Comparison of ENCODE assay signal across 20 cellular contexts in genomic region chr3:184110316-184110725, GRCh38. TPM values are rescaled to one million over a fixed set of nuclear protein-coding genes. Genes with fewer than 3 reads are reported as not detected.
A peak's percentile ranks its signal among the peaks of the same experiment; 100 is the strongest.
DNase-seq lines count a peak whose midpoint lies in the region; ATAC-seq, FAIRE-seq and TF ChIP-seq lines count a peak whose summit lies in the region.
"Had no signal": no experiment of that assay in that cellular context is flagged by ENCODE, and none has a peak within 500 bp of the region (broad histone marks: within the 10 kb centered on the region; RNA-seq: fewer than 3 reads in every experiment).

No MANE protein-coding gene starts in this region.

- H3K27me3 ChIP-seq in PC-3 (ENCODE audit: low read length) (no peaks in the 10 kb centered on the region), mammary epithelial cell (ENCODE audit: insufficient read depth, low read length) (no peaks in the 10 kb centered on the region), neuronal stem cell (ENCODE audit: control insufficient read depth in 3 of 3, insufficient read depth in 3 of 3, low read depth in 1 of 3, low read length in 3 of 3) (no peaks in the 10 kb centered on the region)
- H3K27me3 ChIP-seq: testis had no signal

- H4K8ac ChIP-seq in neuronal stem cell (ENCODE audit: low read depth, low read length), result peak overlapping the region; percentile 82

- no peak for TF ChIP-seq POLR2A in H54 (IDR thresholded peaks at IDR 0.05; ENCODE audit: low read depth, low read length)

- WGBS in mammary epithelial cell (ENCODE audit: low coverage, missing lambda C conversion rate), result 70% methylated on average over 7 of the region's 7 CpGs
- WGBS in neuronal stem cell (ENCODE audit: extremely low coverage in 2 of 2, insufficient read length in 2 of 2, insufficient replicate concordance in 1 of 2), 2 donors, result no CpG with 5 or more reads among the region's 7 CpGs

- H3K4me2 ChIP-seq in PC-3 (ENCODE audit: low read length), result peak overlapping the region; percentile 87
- H3K4me2 ChIP-seq in mammary epithelial cell (ENCODE audit: insufficient read depth, low read depth, low read length), result no peak overlapping the region
- H3K4me2 ChIP-seq in neuronal stem cell (ENCODE audit: insufficient read depth, low read length, poor library complexity, severe bottlenecking), result no peak overlapping the region

- FAIRE-seq in H54 (lab: Jason Lieb, UNC), result peak; percentile 96
- FAIRE-seq: HTR-8/SVneo had no signal

- H3K36me3 ChIP-seq in PC-3 (ENCODE audit: low read depth, low read length), result no peaks in the 10 kb centered on the region
- H3K36me3 ChIP-seq in mammary epithelial cell (ENCODE audit: insufficient read depth, low read length), result no peaks in the 10 kb centered on the region
- no peaks in the 10 kb centered on the region for H3K36me3 ChIP-seq in neuronal stem cell (replicated peaks in 1 of 2; ENCODE audit: control insufficient read depth in 2 of 2, insufficient read depth in 2 of 2, low read length in 2 of 2)
- H3K36me3 ChIP-seq: gastroesophageal sphincter had no signal

- no peak overlapping the region for H2BK120ac ChIP-seq in neuronal stem cell (ENCODE audit: low read depth, low read length)

- DNase-seq in H54 (ENCODE audit: insufficient read length, low spot score), result no peak
- DNase-seq in PC-3, result peak; percentile 89
- peak; percentile 37 for DNase-seq in mammary epithelial cell
- DNase-seq in neuronal stem cell (ENCODE audit: low spot score), result no peak
- DNase-seq in HEK293T (ENCODE audit: extremely low spot score), result no peak
- DNase-seq in hippocampal formation (lab: John Stamatoyannopoulos, UW), result no peak
- DNase-seq: activated naive CD8-positive, alpha-beta T cell treated with anti-CD3 and anti-CD28 coated beads for 36 hours; CD4-positive, alpha-beta memory T cell; left cardiac atrium; NCI-H1694; NCI-H748 treated with DMSO at 0.1 percent for 48 hours; T-helper 2 cell; testis had no signal

- ATAC-seq in PC-3, result peak; percentile 91
- ATAC-seq in GM18868 (IDR thresholded peaks at IDR 0.05; ENCODE audit: unreplicated experiment), result no peak
- ATAC-seq in GM21515 (IDR thresholded peaks at IDR 0.05; ENCODE audit: unreplicated experiment), result no peak
- ATAC-seq: gastroesophageal sphincter; left cardiac atrium; natural killer cell treated with Interleukin-12 subunit alpha and Interleukin-12 subunit beta and Interleukin-15 and Interleukin-18, amount 100 ng/mL, for 72 hours had no signal

- H3K9ac ChIP-seq in PC-3 (ENCODE audit: low read length) (no peak overlapping the region), mammary epithelial cell (ENCODE audit: insufficient read depth, low read length) (no peak overlapping the region), neuronal stem cell (ENCODE audit: low read depth, low read length, poor library complexity) (no peak overlapping the region)

- no peak overlapping the region for H3K18ac ChIP-seq in neuronal stem cell (ENCODE audit: low read length)

- dilution Hi-C loops in mammary epithelial cell (cut with HindIII; ENCODE audit: low sequenced_read_pairs), result no loop called here

- no peak overlapping the region for H2BK15ac ChIP-seq in neuronal stem cell (ENCODE audit: low read length)

- no peak overlapping the region for H2AK5ac ChIP-seq in neuronal stem cell (ENCODE audit: low read depth, low read length)

- peak overlapping the region; percentile 54 for H3K4me3 ChIP-seq in PC-3 (ENCODE audit: low read length)
- no peak overlapping the region for H3K4me3 ChIP-seq in mammary epithelial cell (replicated peaks in 1 of 3; ENCODE audit: insufficient read depth in 1 of 3, low read depth in 2 of 3, low read length in 3 of 3)
- H3K4me3 ChIP-seq in neuronal stem cell (ENCODE audit: low read length in 2 of 2), result no peak overlapping the region
- H3K4me3 ChIP-seq: gastroesophageal sphincter, testis had no signal

- H3K23ac ChIP-seq in neuronal stem cell (ENCODE audit: low read depth, low read length, poor library complexity), result no peak overlapping the region

- BruUV-seq in PC-3 (replicated peaks; lab: Mats Ljungman, UMichigan) (no TSS peak), mammary epithelial cell (replicated peaks; lab: Mats Ljungman, UMichigan) (no TSS peak)

- CTCF ChIA-PET in PC-3 (lab: Charles Lee) (no interaction called here), mammary epithelial cell (lab: Charles Lee; ENCODE audit: low non-redundant PET) (no interaction called here), HEK293T (lab: Yijun Ruan, JAX) (no interaction called here)

- no peak overlapping the region for H2BK12ac ChIP-seq in neuronal stem cell (ENCODE audit: low read length)

- H2BK5ac ChIP-seq in neuronal stem cell (ENCODE audit: low read length), result no peak overlapping the region

- H3K9me2 ChIP-seq in PC-3 (replicated peaks; ENCODE audit: low read length), result no peaks in the 10 kb centered on the region

- H3K14ac ChIP-seq in neuronal stem cell (ENCODE audit: low read length), result no peak overlapping the region

- in situ Hi-C loops in mammary epithelial cell (cut with MboI; ENCODE audit: low sequenced_read_pairs in 2 of 2), result no loop called here

- H3K9me3 ChIP-seq in PC-3 (ENCODE audit: low read length) (no peaks in the 10 kb centered on the region), mammary epithelial cell (replicated peaks; ENCODE audit: insufficient read depth, low read length) (no peaks in the 10 kb centered on the region), neuronal stem cell (replicated peaks in 1 of 2; ENCODE audit: control insufficient read depth in 2 of 2, insufficient read depth in 1 of 2, low read depth in 1 of 2, low read length in 2 of 2) (no peaks in the 10 kb centered on the region)
- H3K9me3 ChIP-seq: gastroesophageal sphincter, testis had no signal

- H3K79me1 ChIP-seq in neuronal stem cell (ENCODE audit: low read depth, low read length), result no peaks in the 10 kb centered on the region

- POLR2A ChIA-PET in PC-3 (lab: Charles Lee; ENCODE audit: unreplicated experiment) (interaction anchor here (0.6 kb wide), 1 partner anchor 24 kb away, joined by 3 read pairs; no protein-coding TSS in a partner anchor), HEK293T (lab: Yijun Ruan, JAX) (no interaction called here)

- H2AFZ ChIP-seq in PC-3 (ENCODE audit: low read length) (peak overlapping the region; percentile 65), mammary epithelial cell (ENCODE audit: low read depth, low read length) (no peak overlapping the region), neuronal stem cell (ENCODE audit: low read length) (peak overlapping the region; percentile 37)

- TF ChIP-seq CTCF in PC-3 (conservative IDR thresholded peaks at IDR 0.05; ENCODE audit: low read depth, low read length) (no peak), mammary epithelial cell (conservative IDR thresholded peaks at IDR 0.05 in 1 of 2, IDR thresholded peaks at IDR 0.05 in 1 of 2; ENCODE audit: extremely low read depth in 1 of 2, insufficient read depth in 1 of 2, low read depth in 1 of 2, low read length in 2 of 2) (no peak)

- peaks cover 9% of the 10 kb centered on the region for H3K4me1 ChIP-seq in PC-3 (ENCODE audit: insufficient read depth, low read length)
- H3K4me1 ChIP-seq in mammary epithelial cell (ENCODE audit: insufficient read depth, low read length), result no peaks in the 10 kb centered on the region
- no peaks in the 10 kb centered on the region for H3K4me1 ChIP-seq in neuronal stem cell (ENCODE audit: control insufficient read depth in 2 of 2, insufficient read depth in 1 of 2, low read depth in 1 of 2, low read length in 2 of 2)
- H3K4me1 ChIP-seq: gastroesophageal sphincter, testis had no signal

- H4K20me1 ChIP-seq in PC-3 (ENCODE audit: low read length) (no peaks in the 10 kb centered on the region), mammary epithelial cell (ENCODE audit: insufficient read depth, low read length) (no peaks in the 10 kb centered on the region)

- peak overlapping the region; percentile 40 for H3K27ac ChIP-seq in PC-3 (ENCODE audit: low read length)
- no peak overlapping the region for H3K27ac ChIP-seq in mammary epithelial cell (ENCODE audit: insufficient read depth, low read depth, low read length)
- H3K27ac ChIP-seq in neuronal stem cell (replicated peaks; ENCODE audit: low read length), result no peak overlapping the region
- H3K27ac ChIP-seq: gastroesophageal sphincter, testis had no signal

- H3F3A ChIP-seq in PC-3 (ENCODE audit: low read length, unreplicated experiment), result no peaks in the 10 kb centered on the region

- H3K79me2 ChIP-seq in PC-3 (ENCODE audit: low read length) (no peaks in the 10 kb centered on the region), mammary epithelial cell (ENCODE audit: insufficient read depth, low read length) (no peaks in the 10 kb centered on the region)

- no peak overlapping the region for H3K4ac ChIP-seq in neuronal stem cell (ENCODE audit: low read length)

- intact Hi-C loops in PC-3 (cut with micrococcal nuclease) (no loop called here), mammary epithelial cell (cut with micrococcal nuclease) (no loop called here)

- H4K91ac ChIP-seq in neuronal stem cell (ENCODE audit: low read depth, low read length, poor library complexity), result no peak overlapping the region

TF ChIP-seq in HEK293T, 16 proteins besides CTCF, POLR2A, EP300 and RAD21 (continues in another document):
- TF ChIP-seq CTBP1 (IDR thresholded peaks at IDR 0.05; ENCODE audit: borderline replicate concordance) (no peak), BHLHE40 (IDR thresholded peaks at IDR 0.05; ENCODE audit: borderline replicate concordance) (no peak), FOXA1 (IDR thresholded peaks at IDR 0.05) (no peak), HDGF (IDR thresholded peaks at IDR 0.05; ENCODE audit: borderline replicate concordance) (no peak), FOXK2 (IDR thresholded peaks at IDR 0.05) (no peak)

RNA-seq across cellular contexts. Expression of gene HTR3E, which starts 13.5 kb away (rescaled TPM):
- total RNA-seq in PC-3 (2014; rRNA removed), result not detected in 2 replicates
- total RNA-seq in mammary epithelial cell, result not detected
- not detected for polyA plus RNA-seq in mammary epithelial cell
- polyA minus RNA-seq in mammary epithelial cell, result not detected
- polyA plus RNA-seq in neuronal stem cell (2013, experiment 1 of 2), result not detected
- polyA plus RNA-seq in neuronal stem cell (2013, experiment 2 of 2), result not detected
- total RNA-seq: activated CD8-positive, alpha-beta memory T cell treated with anti-CD3 and anti-CD28 coated beads for 36 hours; activated naive CD8-positive, alpha-beta T cell treated with anti-CD3 and anti-CD28 coated beads for 36 hours; CD4-positive, alpha-beta memory T cell; gastroesophageal sphincter; left cardiac atrium; natural killer cell treated with Interleukin-12 subunit alpha and Interleukin-12 subunit beta and Interleukin-15 and Interleukin-18, amount 100 ng/mL, for 72 hours; skeletal muscle tissue had no signal
- polyA plus RNA-seq: CD4-positive, alpha-beta memory T cell had no signal

RNA-seq across cellular contexts. Expression of gene EIF2B5, which starts 24.8 kb away (rescaled TPM):
- 51.3 and 57.0 TPM in 2 replicates for total RNA-seq in PC-3 (2014; rRNA removed)
- 10 to 100 TPM; 24.5 to 34.8 TPM for total RNA-seq in mammary epithelial cell
- polyA plus RNA-seq in mammary epithelial cell, result 32.8 TPM
- polyA minus RNA-seq in mammary epithelial cell, result 61.6 TPM
- polyA plus RNA-seq in neuronal stem cell (2013, experiment 1 of 2), result 31.0 TPM
- polyA plus RNA-seq in neuronal stem cell (2013, experiment 2 of 2), result 31.6 TPM

RNA-seq across cellular contexts. Expression of gene DVL3, which starts 44.9 kb away (rescaled TPM):
- total RNA-seq in PC-3 (2014; rRNA removed) (50.6 and 56.1 TPM in 2 replicates), mammary epithelial cell (10 to 100 TPM; 35.2 to 58.7 TPM)
- 20.4 TPM for polyA plus RNA-seq in mammary epithelial cell
- 18.0 TPM for polyA minus RNA-seq in mammary epithelial cell
- polyA plus RNA-seq in neuronal stem cell (2013, experiment 1 of 2), result 47.4 TPM
- 46.8 TPM for polyA plus RNA-seq in neuronal stem cell (2013, experiment 2 of 2)

RNA-seq across cellular contexts. Expression of gene HTR3C, which starts 57.5 kb away (rescaled TPM):
- total RNA-seq in PC-3 (2014; rRNA removed) (not detected in 2 replicates), mammary epithelial cell (not detected)
- not detected for polyA plus RNA-seq in mammary epithelial cell
- not detected for polyA minus RNA-seq in mammary epithelial cell
- not detected for polyA plus RNA-seq in neuronal stem cell (2013, experiment 1 of 2)
- polyA plus RNA-seq in neuronal stem cell (2013, experiment 2 of 2), result 0.01 TPM
- total RNA-seq: activated CD8-positive, alpha-beta memory T cell treated with anti-CD3 and anti-CD28 coated beads for 36 hours; activated naive CD8-positive, alpha-beta T cell treated with anti-CD3 and anti-CD28 coated beads for 36 hours; CD4-positive, alpha-beta memory T cell; gastroesophageal sphincter; left cardiac atrium; natural killer cell treated with Interleukin-12 subunit alpha and Interleukin-12 subunit beta and Interleukin-15 and Interleukin-18, amount 100 ng/mL, for 72 hours; skeletal muscle tissue had no signal
- polyA plus RNA-seq: CD4-positive, alpha-beta memory T cell had no signal

Comparison
In these comparisons a context has a peak if more than half of its experiments do, and no peak if none do; other contexts are left out.
1. DNase-seq: peak in PC-3 (single experiment) and mammary epithelial cell (single experiment); none in H54 (single experiment), neuronal stem cell (single experiment), HEK293T (single experiment) and hippocampal formation (0 of 2).